In the genomic region with DNA sequence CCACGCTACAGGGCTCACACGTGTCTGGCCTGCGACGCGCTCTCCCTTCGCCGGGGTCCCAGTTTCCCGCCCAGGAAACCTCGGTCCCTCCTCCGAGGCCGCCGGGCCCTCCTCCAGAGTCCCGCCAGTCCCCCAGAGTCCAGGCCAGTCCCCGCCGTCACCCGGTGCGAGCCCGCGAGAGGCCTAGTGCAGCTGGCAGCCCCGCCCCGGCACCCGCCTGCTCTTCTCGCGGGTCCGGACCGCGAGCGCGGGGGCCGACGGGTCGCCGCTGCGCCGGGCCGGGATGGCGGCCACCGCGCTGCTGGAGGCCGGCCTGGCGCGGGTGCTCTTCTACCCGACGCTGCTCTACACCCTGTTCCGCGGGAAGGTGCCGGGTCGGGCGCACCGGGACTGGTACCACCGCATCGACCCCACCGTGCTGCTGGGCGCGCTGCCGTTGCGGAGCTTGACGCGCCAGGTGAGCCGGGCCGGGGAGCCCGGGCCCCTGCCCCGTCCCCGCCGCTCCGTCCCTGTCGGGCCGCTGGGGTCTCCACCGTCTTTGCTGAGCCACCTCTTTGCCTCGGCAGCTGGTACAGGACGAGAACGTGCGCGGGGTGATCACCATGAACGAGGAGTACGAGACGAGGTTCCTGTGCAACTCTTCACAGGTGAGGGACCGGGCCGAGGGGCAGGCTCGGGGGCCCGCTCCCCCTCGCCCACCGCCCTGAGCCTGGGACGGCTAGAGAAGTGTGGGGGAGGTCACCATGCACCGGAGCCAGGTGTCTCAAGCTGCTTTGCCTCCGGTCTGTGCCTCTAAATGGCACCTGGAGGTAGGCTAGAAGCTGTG, we compare ENCODE assay signal across 1 cellular context.
TF ChIP-seq lines count a peak whose summit lies in the region.

A gene with protein sequence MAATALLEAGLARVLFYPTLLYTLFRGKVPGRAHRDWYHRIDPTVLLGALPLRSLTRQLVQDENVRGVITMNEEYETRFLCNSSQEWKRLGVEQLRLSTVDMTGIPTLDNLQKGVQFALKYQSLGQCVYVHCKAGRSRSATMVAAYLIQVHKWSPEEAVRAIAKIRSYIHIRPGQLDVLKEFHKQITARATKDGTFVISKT (plus strand): TSS at position 260 of the 826 bp plus-strand sequence. CDS start 24 bp downstream, at position 284.

TF ChIP-seq in HEK293, 187 proteins besides CTCF, POLR2A, EP300 and RAD21 (continued from another document):
- TF ChIP-seq, protein P1, sequence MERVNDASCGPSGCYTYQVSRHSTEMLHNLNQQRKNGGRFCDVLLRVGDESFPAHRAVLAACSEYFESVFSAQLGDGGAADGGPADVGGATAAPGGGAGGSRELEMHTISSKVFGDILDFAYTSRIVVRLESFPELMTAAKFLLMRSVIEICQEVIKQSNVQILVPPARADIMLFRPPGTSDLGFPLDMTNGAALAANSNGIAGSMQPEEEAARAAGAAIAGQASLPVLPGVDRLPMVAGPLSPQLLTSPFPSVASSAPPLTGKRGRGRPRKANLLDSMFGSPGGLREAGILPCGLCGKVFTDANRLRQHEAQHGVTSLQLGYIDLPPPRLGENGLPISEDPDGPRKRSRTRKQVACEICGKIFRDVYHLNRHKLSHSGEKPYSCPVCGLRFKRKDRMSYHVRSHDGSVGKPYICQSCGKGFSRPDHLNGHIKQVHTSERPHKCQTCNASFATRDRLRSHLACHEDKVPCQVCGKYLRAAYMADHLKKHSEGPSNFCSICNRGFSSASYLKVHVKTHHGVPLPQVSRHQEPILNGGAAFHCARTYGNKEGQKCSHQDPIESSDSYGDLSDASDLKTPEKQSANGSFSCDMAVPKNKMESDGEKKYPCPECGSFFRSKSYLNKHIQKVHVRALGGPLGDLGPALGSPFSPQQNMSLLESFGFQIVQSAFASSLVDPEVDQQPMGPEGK (tag by site-specific recombination; IDR thresholded peaks at IDR 0.05) = 0 out of 2 replicates have a peak, but pooled peaks have one; percentile 16
- TF ChIP-seq ZNF777 (tag by site-specific recombination; IDR thresholded peaks at IDR 0.05; ENCODE audit: borderline replicate concordance) = peak; percentile 16; the same call in 1 of the 2 replicates
- TF ChIP-seq KLF8 (tag by site-specific recombination; IDR thresholded peaks at IDR 0.05) = peak; percentile 46; the same call in 1 of the 2 replicates
- TF ChIP-seq ZIC2 (tag by site-specific recombination; IDR thresholded peaks at IDR 0.05) = peak; percentile 32
- TF ChIP-seq, protein P2, sequence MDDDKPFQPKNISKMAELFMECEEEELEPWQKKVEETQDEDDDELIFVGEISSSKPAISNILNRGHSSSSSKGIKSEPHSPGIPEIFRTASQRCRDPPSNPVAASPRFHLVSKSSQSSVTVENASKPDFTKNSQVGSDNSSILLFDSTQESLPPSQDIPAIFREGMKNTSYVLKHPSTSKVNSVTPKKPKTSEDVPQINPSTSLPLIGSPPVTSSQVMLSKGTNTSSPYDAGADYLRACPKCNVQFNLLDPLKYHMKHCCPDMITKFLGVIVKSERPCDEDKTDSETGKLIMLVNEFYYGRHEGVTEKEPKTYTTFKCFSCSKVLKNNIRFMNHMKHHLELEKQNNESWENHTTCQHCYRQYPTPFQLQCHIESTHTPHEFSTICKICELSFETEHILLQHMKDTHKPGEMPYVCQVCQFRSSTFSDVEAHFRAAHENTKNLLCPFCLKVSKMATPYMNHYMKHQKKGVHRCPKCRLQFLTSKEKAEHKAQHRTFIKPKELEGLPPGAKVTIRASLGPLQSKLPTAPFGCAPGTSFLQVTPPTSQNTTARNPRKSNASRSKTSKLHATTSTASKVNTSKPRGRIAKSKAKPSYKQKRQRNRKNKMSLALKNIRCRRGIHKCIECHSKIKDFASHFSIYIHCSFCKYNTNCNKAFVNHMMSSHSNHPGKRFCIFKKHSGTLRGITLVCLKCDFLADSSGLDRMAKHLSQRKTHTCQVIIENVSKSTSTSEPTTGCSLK (tag by site-specific recombination; IDR thresholded peaks at IDR 0.05) = no peak
- 0 out of 2 replicates have a peak, but pooled peaks have one; percentile 16 for TF ChIP-seq ZBTB11 (tag by site-specific recombination; conservative IDR thresholded peaks at IDR 0.05; ENCODE audit: low read depth)
- no peak for TF ChIP-seq ZNF114 (tag by site-specific recombination; IDR thresholded peaks at IDR 0.05)
- TF ChIP-seq GLIS2 (tag by site-specific recombination; IDR thresholded peaks at IDR 0.05) = peak; percentile 83; the same call in 1 of the 2 replicates
- peak; percentile 77 for TF ChIP-seq ZBTB26 (tag by site-specific recombination; optimal IDR thresholded peaks at IDR 0.05)
- 0 out of 2 replicates have a peak, but pooled peaks have one; percentile 40 for TF ChIP-seq ZNF660 (tag by site-specific recombination; IDR thresholded peaks at IDR 0.05)
- TF ChIP-seq ZNF394 (tag by site-specific recombination; IDR thresholded peaks at IDR 0.05; ENCODE audit: borderline replicate concordance) = no peak
- TF ChIP-seq ZBTB20 (tag by site-specific recombination; IDR thresholded peaks at IDR 0.05) = peak; percentile 79
- no peak for TF ChIP-seq ZNF548 (tag by site-specific recombination; IDR thresholded peaks at IDR 0.05)
